Comparison of ENCODE assay signal across 2 cellular contexts in genomic region chr14:49897414-49897813, GRCh38.
TF ChIP-seq lines count a peak whose summit lies in the region.

No MANE protein-coding gene starts in this region.

TF ChIP-seq in A549, 52 proteins besides CTCF, POLR2A, EP300 and RAD21:
- TF ChIP-seq MAFK (IDR thresholded peaks at IDR 0.05; ENCODE audit: partially characterized antibody) = peak; percentile 65
- no peak for TF ChIP-seq CBX8 (IDR thresholded peaks at IDR 0.05)

TF ChIP-seq in GM12878, 131 proteins besides CTCF, POLR2A, EP300 and RAD21:
- TF ChIP-seq, protein P1, sequence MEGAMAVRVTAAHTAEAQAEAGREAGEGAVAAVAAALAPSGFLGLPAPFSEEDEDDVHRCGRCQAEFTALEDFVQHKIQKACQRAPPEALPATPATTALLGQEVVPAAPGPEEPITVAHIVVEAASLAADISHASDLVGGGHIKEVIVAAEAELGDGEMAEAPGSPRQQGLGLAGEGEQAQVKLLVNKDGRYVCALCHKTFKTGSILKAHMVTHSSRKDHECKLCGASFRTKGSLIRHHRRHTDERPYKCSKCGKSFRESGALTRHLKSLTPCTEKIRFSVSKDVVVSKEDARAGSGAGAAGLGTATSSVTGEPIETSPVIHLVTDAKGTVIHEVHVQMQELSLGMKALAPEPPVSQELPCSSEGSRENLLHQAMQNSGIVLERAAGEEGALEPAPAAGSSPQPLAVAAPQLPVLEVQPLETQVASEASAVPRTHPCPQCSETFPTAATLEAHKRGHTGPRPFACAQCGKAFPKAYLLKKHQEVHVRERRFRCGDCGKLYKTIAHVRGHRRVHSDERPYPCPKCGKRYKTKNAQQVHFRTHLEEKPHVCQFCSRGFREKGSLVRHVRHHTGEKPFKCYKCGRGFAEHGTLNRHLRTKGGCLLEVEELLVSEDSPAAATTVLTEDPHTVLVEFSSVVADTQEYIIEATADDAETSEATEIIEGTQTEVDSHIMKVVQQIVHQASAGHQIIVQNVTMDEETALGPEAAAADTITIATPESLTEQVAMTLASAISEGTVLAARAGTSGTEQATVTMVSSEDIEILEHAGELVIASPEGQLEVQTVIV (IDR thresholded peaks at IDR 0.05; ENCODE audit: borderline replicate concordance, partially characterized antibody) = no peak
- no peak for TF ChIP-seq RB1 (IDR thresholded peaks at IDR 0.05; ENCODE audit: borderline replicate concordance)
- no peak for TF ChIP-seq ESRRA (IDR thresholded peaks at IDR 0.05; ENCODE audit: low read length)
